26 cellular contexts compared by ENCODE assay signal in the genomic region with DNA sequence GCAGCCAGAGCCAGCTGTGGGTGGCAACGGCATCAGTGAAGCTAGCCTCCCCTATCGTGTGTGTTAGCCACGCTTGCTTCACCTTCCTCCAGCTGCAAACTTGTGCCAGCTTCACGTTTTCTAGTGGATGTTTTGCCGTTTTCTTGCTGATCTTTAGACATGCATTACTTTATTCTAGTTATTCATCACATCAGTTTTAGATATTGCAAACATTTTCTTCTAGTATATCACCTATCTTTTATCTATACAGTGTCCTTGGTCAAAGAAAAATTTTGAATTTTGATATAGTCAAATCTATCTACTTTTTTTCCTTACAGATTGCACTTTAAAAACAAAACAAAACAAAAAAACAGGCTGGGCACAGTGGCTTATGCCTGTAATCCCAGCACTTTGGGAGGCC. TPM values are rescaled to one million over a fixed set of nuclear protein-coding genes. Genes with fewer than 3 reads are reported as not detected.
"Had no signal": no experiment of that assay in that cellular context is flagged by ENCODE, and none has a peak within 500 bp of the region (broad histone marks: within the 10 kb centered on the region; RNA-seq: fewer than 3 reads in every experiment).

No MANE protein-coding gene starts in this region.

- DNase-seq: stimulated activated CD4-positive, alpha-beta T cell treated with anti-CD3 and anti-CD28 coated beads, Interleukin-2, amount 100 ng/mL, for 48 hours; stimulated activated CD4-positive, alpha-beta T cell treated with anti-CD3 and anti-CD28 coated beads, Interleukin-4, amount 100 ng/mL, for 1 hour; stimulated activated CD4-positive, alpha-beta T cell treated with anti-CD3 and anti-CD28 coated beads, Interleukin-4, amount 100 ng/mL, for 24 hours; stimulated activated CD4-positive, alpha-beta T cell treated with anti-CD3 and anti-CD28 coated beads, Interleukin-4, amount 100 ng/mL, for 4 hours; stimulated activated CD8-positive, alpha-beta memory T cell treated with anti-CD3 and anti-CD28 coated beads, Interleukin-4, amount 100 ng/mL, for 48 hours; stimulated activated naive B cell treated with anti-CD40 and anti-IgM and Interleukin-4, amounts not matched to agents 10 μg/mL and 1 μg/mL and 100 μg/mL, for 72 hours; stimulated activated naive CD4-positive, alpha-beta T cell; stimulated activated naive CD4-positive, alpha-beta T cell treated with Interleukin-2 at 50 U/mL for 16 hours; stimulated activated naive CD8-positive, alpha-beta T cell treated with anti-CD3 and anti-CD28 coated beads, Interleukin-15, amount 100 ng/mL, for 72 hours; stimulated activated naive CD8-positive, alpha-beta T cell treated with anti-CD3 and anti-CD28 coated beads, Interleukin-15, Interleukin-2, amounts not matched to agents 100 U/mL and 50 U/mL, for 24 hours; stomach; substantia nigra; testis; thyroid gland; tibial artery; transverse colon; trophoblast cell; upper lobe of left lung; upper lobe of right lung; uterus had no signal

- H3K4me1 ChIP-seq: stomach, suprapubic skin, testis, thyroid gland, tibial artery, transverse colon, upper lobe of left lung, upper lobe of right lung, uterus, vagina had no signal

- H3K27me3 ChIP-seq: testis, thyroid gland, tibial nerve, upper lobe of left lung, uterus, vagina had no signal

- H3K36me3 ChIP-seq: stomach, suprapubic skin, thoracic aorta, thyroid gland, transverse colon, upper lobe of left lung, upper lobe of right lung, uterus, vagina had no signal

- H3K4me3 ChIP-seq: stomach, suprapubic skin, testis, thoracic aorta, thyroid gland, tibial artery, tibial nerve, transverse colon, upper lobe of left lung, upper lobe of right lung, uterus, vagina had no signal

- H3K27ac ChIP-seq: stomach, suprapubic skin, testis, thoracic aorta, thyroid gland, tibial artery, tibial nerve, transverse colon, upper lobe of left lung, upper lobe of right lung, uterus, vagina had no signal

- ATAC-seq: stimulated activated effector memory CD8-positive, alpha-beta T cell treated with anti-CD3 and anti-CD28 coated beads, Interleukin-12 subunit alpha, Interleukin-12 subunit beta, amount 100 ng/mL, for 72 hours; stimulated activated memory B cell treated with anti-CD40 and anti-IgM and Interleukin-4, amounts not matched to agents 10 μg/mL and 1 μg/mL and 100 μg/mL, for 72 hours; stimulated activated naive B cell treated with anti-CD40 and anti-IgM and Interleukin-4, amounts not matched to agents 10 μg/mL and 1 μg/mL and 100 μg/mL, for 72 hours; stimulated activated naive CD8-positive, alpha-beta T cell treated with anti-CD3 and anti-CD28 coated beads, Interleukin-15, amount 100 ng/mL, for 72 hours; stimulated activated naive CD8-positive, alpha-beta T cell treated with anti-CD3 and anti-CD28 coated beads, Interleukin-15, Interleukin-2, amounts not matched to agents 100 U/mL and 50 U/mL, for 24 hours; upper lobe of right lung had no signal

- H3K9me3 ChIP-seq: suprapubic skin, testis, thyroid gland, transverse colon, upper lobe of left lung, upper lobe of right lung, uterus, vagina had no signal

RNA-seq across cellular contexts. Expression of a gene that starts 6.7 kb away (rescaled TPM):
- total RNA-seq: vagina had no signal
- polyA plus RNA-seq: stomach had no signal
